8 cellular contexts compared by ENCODE assay signal in the genomic region with DNA sequence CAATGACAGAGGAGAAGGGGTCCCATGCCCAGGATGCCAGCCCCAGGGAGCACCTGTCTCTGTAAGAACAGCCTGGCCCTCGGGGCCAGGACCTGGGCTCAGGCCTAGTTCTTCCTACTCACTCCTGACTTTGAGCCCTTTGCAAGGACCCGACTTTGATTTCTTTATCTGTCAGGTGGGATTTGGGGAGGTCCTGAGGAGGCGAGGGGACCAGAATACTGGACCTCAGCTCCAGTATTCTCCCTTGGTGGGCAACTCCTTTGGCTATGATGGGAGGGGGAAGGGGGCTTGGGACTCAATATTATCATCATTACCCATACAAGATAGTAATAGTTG. TPM values are rescaled to one million over a fixed set of nuclear protein-coding genes. Genes with fewer than 3 reads are reported as not detected.
DNase-seq lines count a peak whose midpoint lies in the region; ATAC-seq and TF ChIP-seq lines count a peak whose summit lies in the region.
"Had no signal": no experiment of that assay in that cellular context is flagged by ENCODE, and none has a peak within 500 bp of the region (broad histone marks: within the 10 kb centered on the region; RNA-seq: fewer than 3 reads in every experiment).

No MANE protein-coding gene starts in this region.

- no peak for TF ChIP-seq CTCF in HFF-Myc (IDR thresholded peaks at IDR 0.05; ENCODE audit: low read depth, low read length, missing control alignments)
- TF ChIP-seq CTCF in stomach (IDR thresholded peaks at IDR 0.05), result no peak

- H3K27ac ChIP-seq in stomach, result peak overlapping the region in 4 of 5 donors; percentile 74 to 89 (median 82)

- H3K4me3 ChIP-seq in HFF-Myc (replicated peaks; ENCODE audit: low read depth, low read length) (peak overlapping the region; percentile 16), iPS-18c (ENCODE audit: insufficient read depth, low read depth, low read length) (peak overlapping the region; percentile 34; the same call in 1 of the 2 replicates), stomach (peak overlapping the region; percentile 41 to 49 (median 42))

- 51 to 63% (median 56%) methylated on average over 3 of the region's 3 CpGs for WGBS in stomach, 5 donors

- H3K4me1 ChIP-seq in stomach, result peaks cover 30 to 87% (median 60%) of the 10 kb centered on the region in 4 donors

- H3K36me3 Mint-ChIP-seq in activated T-helper 1 cell treated with anti-CD3 and anti-CD28 coated beads, Interleukin-12 subunit alpha, Interleukin-12 subunit beta, Interleukin-2, Interleukin-4 antibody, amounts not matched to agents 30 ng/mL and 10 ng/mL and 1 ng/mL, durations not matched to agents 14 hours and 24 hours and 36 hours (ENCODE audit: low read depth), result no peaks in the 10 kb centered on the region
- H3K36me3 Mint-ChIP-seq in stimulated activated naive B cell treated with anti-CD40 and anti-IgM and Interleukin-4, amounts not matched to agents 10 μg/mL and 1 μg/mL and 100 μg/mL, for 72 hours, result no peaks in the 10 kb centered on the region

- no peaks in the 10 kb centered on the region for H3K36me3 ChIP-seq in stomach

- H3K9me3 Mint-ChIP-seq in activated T-helper 1 cell treated with anti-CD3 and anti-CD28 coated beads, Interleukin-12 subunit alpha, Interleukin-12 subunit beta, Interleukin-2, Interleukin-4 antibody, amounts not matched to agents 30 ng/mL and 10 ng/mL and 1 ng/mL, durations not matched to agents 14 hours and 24 hours and 36 hours, result no peaks in the 10 kb centered on the region
- no peaks in the 10 kb centered on the region for H3K9me3 Mint-ChIP-seq in stimulated activated naive B cell treated with anti-CD40 and anti-IgM and Interleukin-4, amounts not matched to agents 10 μg/mL and 1 μg/mL and 100 μg/mL, for 72 hours

- H3K4me1 Mint-ChIP-seq in activated T-helper 1 cell treated with anti-CD3 and anti-CD28 coated beads, Interleukin-12 subunit alpha, Interleukin-12 subunit beta, Interleukin-2, Interleukin-4 antibody, amounts not matched to agents 30 ng/mL and 10 ng/mL and 1 ng/mL, durations not matched to agents 14 hours and 24 hours and 36 hours (ENCODE audit: low read depth), result peaks cover 37% of the 10 kb centered on the region
- peaks cover 22 to 41% of the 10 kb centered on the region in 2 donors for H3K4me1 Mint-ChIP-seq in stimulated activated naive B cell treated with anti-CD40 and anti-IgM and Interleukin-4, amounts not matched to agents 10 μg/mL and 1 μg/mL and 100 μg/mL, for 72 hours

- H3K27me3 Mint-ChIP-seq in activated T-helper 1 cell treated with anti-CD3 and anti-CD28 coated beads, Interleukin-12 subunit alpha, Interleukin-12 subunit beta, Interleukin-2, Interleukin-4 antibody, amounts not matched to agents 30 ng/mL and 10 ng/mL and 1 ng/mL, durations not matched to agents 14 hours and 24 hours and 36 hours (ENCODE audit: insufficient read depth), result peaks cover 2% of the 10 kb centered on the region
- H3K27me3 Mint-ChIP-seq in stimulated activated naive B cell treated with anti-CD40 and anti-IgM and Interleukin-4, amounts not matched to agents 10 μg/mL and 1 μg/mL and 100 μg/mL, for 72 hours, result peaks cover 0 to 6% of the 10 kb centered on the region in 2 donors

- H3K27me3 ChIP-seq in stomach, result no peaks in the 10 kb centered on the region

- H3K9me3 ChIP-seq in iPS-18c (ENCODE audit: control insufficient read depth, insufficient read depth, low read length) (no peaks in the 10 kb centered on the region), stomach (no peaks in the 10 kb centered on the region)

- H3K27ac Mint-ChIP-seq in activated T-helper 1 cell treated with anti-CD3 and anti-CD28 coated beads, Interleukin-12 subunit alpha, Interleukin-12 subunit beta, Interleukin-2, Interleukin-4 antibody, amounts not matched to agents 30 ng/mL and 10 ng/mL and 1 ng/mL, durations not matched to agents 14 hours and 24 hours and 36 hours, result no peak overlapping the region
- no peak overlapping the region for H3K27ac Mint-ChIP-seq in stimulated activated naive B cell treated with anti-CD40 and anti-IgM and Interleukin-4, amounts not matched to agents 10 μg/mL and 1 μg/mL and 100 μg/mL, for 72 hours

- DNase-seq in HFF-Myc (ENCODE audit: extremely low read depth, low read depth) (no peak), stomach (no peak), DMS114 treated with DMSO at 0.1 percent for 48 hours (lab: John Stamatoyannopoulos, UW; ENCODE audit: unreplicated experiment) (no peak)
- no peak for DNase-seq in activated T-helper 1 cell treated with anti-CD3 and anti-CD28 coated beads, Interleukin-12 subunit alpha, Interleukin-12 subunit beta, Interleukin-2, Interleukin-4 antibody, amounts not matched to agents 30 ng/mL and 10 ng/mL and 1 ng/mL, durations not matched to agents 14 hours and 24 hours and 36 hours (ENCODE audit: low spot score)
- DNase-seq in stimulated activated naive B cell treated with anti-CD40 and anti-IgM and Interleukin-4, amounts not matched to agents 10 μg/mL and 1 μg/mL and 100 μg/mL, for 72 hours, result no peak

- ATAC-seq in stimulated activated naive B cell treated with anti-CD40 and anti-IgM and Interleukin-4, amounts not matched to agents 10 μg/mL and 1 μg/mL and 100 μg/mL, for 72 hours (replicated peaks), result no peak
- ATAC-seq in HG02884 (IDR thresholded peaks at IDR 0.05; ENCODE audit: unreplicated experiment), result no peak

- no peak for TF ChIP-seq POLR2A in stomach (IDR thresholded peaks at IDR 0.05)

- intact Hi-C loops in activated T-helper 1 cell treated with anti-CD3 and anti-CD28 coated beads, Interleukin-12 subunit alpha, Interleukin-12 subunit beta, Interleukin-2, Interleukin-4 antibody, amounts not matched to agents 30 ng/mL and 10 ng/mL and 1 ng/mL, durations not matched to agents 14 hours and 24 hours and 36 hours (cut with micrococcal nuclease), result loop anchor here (1.0 to 5.0 kb wide), 3 partner anchors 61 to 134 kb away; partner anchors contain the start of genes CITED4 and RIMS3
- intact Hi-C loops in stomach (cut with DNase I; ENCODE audit: low total_unique reads), result no loop called here

- H3K4me3 Mint-ChIP-seq in activated T-helper 1 cell treated with anti-CD3 and anti-CD28 coated beads, Interleukin-12 subunit alpha, Interleukin-12 subunit beta, Interleukin-2, Interleukin-4 antibody, amounts not matched to agents 30 ng/mL and 10 ng/mL and 1 ng/mL, durations not matched to agents 14 hours and 24 hours and 36 hours, result peak overlapping the region; percentile 37
- no peak overlapping the region for H3K4me3 Mint-ChIP-seq in stimulated activated naive B cell treated with anti-CD40 and anti-IgM and Interleukin-4, amounts not matched to agents 10 μg/mL and 1 μg/mL and 100 μg/mL, for 72 hours

- TF ChIP-seq EP300 in stomach (IDR thresholded peaks at IDR 0.05), result no peak

RNA-seq across cellular contexts. Expression of gene KCNQ4, which starts 18.1 kb away (rescaled TPM):
- total RNA-seq in activated T-helper 1 cell treated with anti-CD3 and anti-CD28 coated beads, Interleukin-12 subunit alpha, Interleukin-12 subunit beta, Interleukin-2, Interleukin-4 antibody, amounts not matched to agents 30 ng/mL and 10 ng/mL and 1 ng/mL, durations not matched to agents 14 hours and 24 hours and 36 hours, result 0.78 and 0.88 TPM in 2 replicates
- 1 to 10 TPM in 2 of 5 donors, under 1 TPM in 2, not detected in 1; 0.55 to 7.6 (median 2.5) TPM for total RNA-seq in stomach
- 1 to 10 TPM in 1 of 3 donors, under 1 TPM in 2; 0.31 to 2.2 (median 0.56) TPM for polyA plus RNA-seq in stomach
- total RNA-seq: RPMI7951 had no signal
